Comparison of ENCODE assay signal across 8 cellular contexts in genomic region chr7:130912086-130912909, GRCh38.
DNase-seq lines count a peak whose midpoint lies in the region; TF ChIP-seq lines count a peak whose summit lies in the region.

No MANE protein-coding gene starts in this region.

- H3K4me3 ChIP-seq in Loucy (ENCODE audit: low read length, poor library complexity, severe bottlenecking) (peak overlapping the region; percentile 90), muscle layer of duodenum (ENCODE audit: low read depth in 1 of 2, low read length in 2 of 2) (peak overlapping the region; percentile 46 to 79)

- peak overlapping the region; percentile 97 for H3K27ac ChIP-seq in muscle layer of duodenum (ENCODE audit: low read length)

- H3K4me1 ChIP-seq in Loucy (ENCODE audit: insufficient read depth, low read length, poor library complexity, severe bottlenecking), result peaks cover 77% of the 10 kb centered on the region
- peaks cover 23 to 25% of the 10 kb centered on the region in 2 donors for H3K4me1 ChIP-seq in muscle layer of duodenum (ENCODE audit: control insufficient read depth in 1 of 2, insufficient read depth in 2 of 2, low read length in 2 of 2)

- H3K9me3 Mint-ChIP-seq in activated naive CD4-positive, alpha-beta T cell treated with anti-CD3 and anti-CD28 coated beads, Interleukin-2, amount 10 ng/mL, durations not matched to agents 7 days and 5 days, result no peaks in the 10 kb centered on the region

- H3K4me2 ChIP-seq in Loucy (ENCODE audit: low read depth, low read length, poor library complexity, severe bottlenecking), result peak overlapping the region; percentile 73

- no peak for TF ChIP-seq CTCF in Loucy (conservative IDR thresholded peaks at IDR 0.05; ENCODE audit: low read length)
- TF ChIP-seq CTCF in GM13976 (IDR thresholded peaks at IDR 0.05; ENCODE audit: borderline replicate concordance, control extremely low read depth, extremely low read depth, insufficient read depth, missing control alignments), result no peak

- H3K9me2 ChIP-seq in Loucy (replicated peaks; ENCODE audit: low read depth, low read length), result no peaks in the 10 kb centered on the region

- H3K36me3 ChIP-seq in Loucy (ENCODE audit: insufficient read depth, low read length) (no peaks in the 10 kb centered on the region), muscle layer of duodenum (ENCODE audit: control insufficient read depth in 1 of 2, insufficient read depth in 2 of 2, low read length in 2 of 2) (peaks cover 3 to 28% of the 10 kb centered on the region in 2 donors)

- H3F3A ChIP-seq in Loucy (ENCODE audit: low read depth), result peaks cover 7% of the 10 kb centered on the region; the same call in 1 of the 2 replicates

- no peaks in the 10 kb centered on the region for H3K27me3 ChIP-seq in Loucy (ENCODE audit: insufficient read depth, low read length, poor library complexity, severe bottlenecking)
- no peaks in the 10 kb centered on the region for H3K27me3 ChIP-seq in muscle layer of duodenum (ENCODE audit: low read depth, low read length)

- in situ Hi-C loops in GM13976 (cut with MboI; ENCODE audit: low sequenced_read_pairs, unreplicated experiment), result no loop called here

- H3K79me2 ChIP-seq in Loucy (ENCODE audit: insufficient read depth, low read length), result peaks cover 24% of the 10 kb centered on the region; the same call in 1 of the 2 replicates

- DNase-seq in activated naive CD4-positive, alpha-beta T cell treated with anti-CD3 and anti-CD28 coated beads, Interleukin-2, amount 10 ng/mL, durations not matched to agents 7 days and 5 days, result no peak
- no peak for DNase-seq in activated naive CD4-positive, alpha-beta T cell treated with Interleukin-2 at 50 U/mL for 16 hours
- peak; percentile 24 for DNase-seq in central memory CD4-positive, alpha-beta T cell
- no peak for DNase-seq in GM13976 (ENCODE audit: low spot score)
- DNase-seq in NCI-H146 treated with DMSO at 0.1 percent for 48 hours (lab: John Stamatoyannopoulos, UW; ENCODE audit: unreplicated experiment), result no peak
- no peak for DNase-seq in NK-92 (lab: John Stamatoyannopoulos, UW; ENCODE audit: unreplicated experiment)

- peak overlapping the region; percentile 39; the same call in 1 of the 2 replicates for H2AFZ ChIP-seq in Loucy (ENCODE audit: low read length)

- H3K9ac ChIP-seq in Loucy (ENCODE audit: low read depth, low read length, poor library complexity, severe bottlenecking), result peak overlapping the region; percentile 81

- H3K27ac Mint-ChIP-seq in activated naive CD4-positive, alpha-beta T cell treated with anti-CD3 and anti-CD28 coated beads, Interleukin-2, amount 10 ng/mL, durations not matched to agents 7 days and 5 days, result peak overlapping the region; percentile 95

- CTCF ChIA-PET in activated naive CD4-positive, alpha-beta T cell treated with anti-CD3 and anti-CD28 coated beads, Interleukin-2, amount 10 ng/mL, durations not matched to agents 7 days and 5 days (lab: Charles Lee), result interaction anchor here (1.3 to 5.9 kb wide), 4 partner anchors 9 to 47 kb away, joined by 3 to 45 read pairs (median 14); no protein-coding TSS in a partner anchor

- no peaks in the 10 kb centered on the region for H3K27me3 Mint-ChIP-seq in activated naive CD4-positive, alpha-beta T cell treated with anti-CD3 and anti-CD28 coated beads, Interleukin-2, amount 10 ng/mL, durations not matched to agents 7 days and 5 days

- H3K4me1 Mint-ChIP-seq in activated naive CD4-positive, alpha-beta T cell treated with anti-CD3 and anti-CD28 coated beads, Interleukin-2, amount 10 ng/mL, durations not matched to agents 7 days and 5 days, result peaks cover 85% of the 10 kb centered on the region

- H3K36me3 Mint-ChIP-seq in activated naive CD4-positive, alpha-beta T cell treated with anti-CD3 and anti-CD28 coated beads, Interleukin-2, amount 10 ng/mL, durations not matched to agents 7 days and 5 days, result peaks cover 66% of the 10 kb centered on the region

- H4K20me1 ChIP-seq in Loucy (ENCODE audit: insufficient read depth, low read length, poor library complexity, severe bottlenecking), result peaks cover 5% of the 10 kb centered on the region

- H3K9me3 ChIP-seq in Loucy (ENCODE audit: insufficient read depth, low read depth, low read length) (no peaks in the 10 kb centered on the region), muscle layer of duodenum (ENCODE audit: control insufficient read depth in 1 of 2, low read length in 2 of 2) (no peaks in the 10 kb centered on the region)

- peak overlapping the region; percentile 83 for H3K4me3 Mint-ChIP-seq in activated naive CD4-positive, alpha-beta T cell treated with anti-CD3 and anti-CD28 coated beads, Interleukin-2, amount 10 ng/mL, durations not matched to agents 7 days and 5 days
